Comparison of ENCODE assay signal across 31 cellular contexts in the genomic region with DNA sequence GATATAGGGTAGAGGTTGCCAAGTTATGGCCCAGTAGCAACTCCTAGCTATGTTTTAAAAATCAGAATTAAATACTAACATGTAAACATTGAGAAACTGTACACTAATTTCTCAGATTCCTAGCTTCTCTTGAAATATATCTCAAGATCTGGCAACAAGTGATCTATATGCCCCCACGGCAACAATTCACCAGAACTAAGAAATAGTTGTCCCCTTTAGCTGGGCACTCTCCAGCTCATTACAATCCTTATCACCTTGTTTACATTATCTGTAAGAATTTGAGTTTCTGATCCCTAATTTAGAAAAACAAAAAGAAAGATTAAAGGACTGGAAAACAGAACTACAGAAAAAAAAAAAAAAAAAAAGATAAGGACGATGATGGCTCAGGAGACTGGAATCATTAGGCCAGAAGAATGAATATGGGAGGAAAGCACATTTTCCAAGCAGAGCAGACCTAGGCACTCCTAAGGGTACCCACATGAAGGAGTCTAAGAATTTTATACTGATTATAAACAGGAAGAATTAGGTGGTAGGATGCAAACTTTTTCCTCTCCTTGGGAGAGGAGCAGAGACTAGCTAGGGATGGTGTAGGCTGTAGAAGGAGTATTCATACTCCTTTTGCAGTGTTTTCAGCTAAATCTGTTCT.
"Had no signal": no experiment of that assay in that cellular context is flagged by ENCODE, and none has a peak within 500 bp of the region (broad histone marks: within the 10 kb centered on the region; RNA-seq: fewer than 3 reads in every experiment).

No MANE protein-coding gene starts in this region.

- H3K4me3 ChIP-seq: adrenal gland, Peyer's patch, SJSA1 had no signal

- H3K4me3 Mint-ChIP-seq: activated B cell treated with CpG ODN at 0.5 μM for 24 hours; activated CD4-positive, alpha-beta memory T cell treated with anti-CD3 and anti-CD28 coated beads, Interleukin-2, amount 10 ng/mL, durations not matched to agents 7 days and 5 days; activated CD8-positive, alpha-beta memory T cell treated with anti-CD3 and anti-CD28 coated beads, Interleukin-2, amount 10 ng/mL, durations not matched to agents 7 days and 5 days; brain; central memory CD8-positive, alpha-beta T cell; T-helper 1 cell treated with Interleukin-12 subunit alpha and Interleukin-12 subunit beta and Interleukin-4 antibody, amounts not matched to agents 30 μg/mL and 1 μg/mL, for 36 hours; T-helper 2 cell treated with Interferon-gamma antibody and Interleukin-4, amounts not matched to agents 5 μg/mL and 100 μg/mL, for 36 hours had no signal

- H3K9me3 Mint-ChIP-seq: activated B cell treated with CpG ODN at 0.5 μM for 24 hours; activated CD4-positive, alpha-beta memory T cell treated with anti-CD3 and anti-CD28 coated beads, Interleukin-2, amount 10 ng/mL, durations not matched to agents 7 days and 5 days; activated naive CD4-positive, alpha-beta T cell treated with anti-CD3 and anti-CD28 coated beads, Interleukin-2, amount 50 U/mL, for 72 hours; activated T-helper 2 cell treated with anti-CD3 and anti-CD28 coated beads, Interferon-gamma antibody, Interleukin-2, Interleukin-4, amounts not matched to agents 10 μg/mL and 5 μg/mL and 100 μg/mL, durations not matched to agents 14 hours and 24 hours and 36 hours; brain; central memory CD8-positive, alpha-beta T cell; T-helper 1 cell treated with Interleukin-12 subunit alpha and Interleukin-12 subunit beta and Interleukin-4 antibody, amounts not matched to agents 30 μg/mL and 1 μg/mL, for 36 hours; T-helper 2 cell treated with Interferon-gamma antibody and Interleukin-4, amounts not matched to agents 5 μg/mL and 100 μg/mL, for 36 hours had no signal

- H3K27ac Mint-ChIP-seq: activated B cell treated with CpG ODN at 0.5 μM for 24 hours; activated CD4-positive, alpha-beta memory T cell treated with anti-CD3 and anti-CD28 coated beads, Interleukin-2, amount 10 ng/mL, durations not matched to agents 7 days and 5 days; activated CD8-positive, alpha-beta memory T cell treated with anti-CD3 and anti-CD28 coated beads, Interleukin-2, amount 10 ng/mL, durations not matched to agents 7 days and 5 days; activated naive CD4-positive, alpha-beta T cell treated with anti-CD3 and anti-CD28 coated beads, Interleukin-2, amount 50 U/mL, for 72 hours; activated T-helper 2 cell treated with anti-CD3 and anti-CD28 coated beads, Interferon-gamma antibody, Interleukin-2, Interleukin-4, amounts not matched to agents 10 μg/mL and 5 μg/mL and 100 μg/mL, durations not matched to agents 14 hours and 24 hours and 36 hours; T-helper 1 cell treated with Interleukin-12 subunit alpha and Interleukin-12 subunit beta and Interleukin-4 antibody, amounts not matched to agents 30 μg/mL and 1 μg/mL, for 36 hours; T-helper 2 cell treated with Interferon-gamma antibody and Interleukin-4, amounts not matched to agents 5 μg/mL and 100 μg/mL, for 36 hours had no signal

- H3K4me1 ChIP-seq: adrenal gland, Peyer's patch, SJSA1 had no signal

- H3K27ac ChIP-seq: adrenal gland, Peyer's patch, SJSA1 had no signal

- ATAC-seq: activated CD8-positive, alpha-beta memory T cell treated with anti-CD3 and anti-CD28 coated beads, Interleukin-2, amount 10 ng/mL, durations not matched to agents 7 days and 5 days; activated naive CD4-positive, alpha-beta T cell treated with anti-CD3 and anti-CD28 coated beads, Interleukin-2, amount 50 U/mL, for 72 hours; PC-3 had no signal

- H3K27me3 ChIP-seq: adrenal gland, Peyer's patch, SJSA1 had no signal

- H3K4me1 Mint-ChIP-seq: activated B cell treated with CpG ODN at 0.5 μM for 24 hours, brain had no signal

- H3K27me3 Mint-ChIP-seq: activated B cell treated with CpG ODN at 0.5 μM for 24 hours; activated CD4-positive, alpha-beta memory T cell treated with anti-CD3 and anti-CD28 coated beads, Interleukin-2, amount 10 ng/mL, durations not matched to agents 7 days and 5 days; activated CD8-positive, alpha-beta memory T cell treated with anti-CD3 and anti-CD28 coated beads, Interleukin-2, amount 10 ng/mL, durations not matched to agents 7 days and 5 days; brain; central memory CD8-positive, alpha-beta T cell had no signal

- DNase-seq: activated B cell treated with CpG ODN at 0.5 μM for 24 hours; activated CD4-positive, alpha-beta memory T cell treated with anti-CD3 and anti-CD28 coated beads, Interleukin-2, amount 10 ng/mL, durations not matched to agents 7 days and 5 days; activated CD4-positive, alpha-beta T cell treated with anti-CD3 and anti-CD28 coated beads for 4 hours; activated CD4-positive, CD25-positive, alpha-beta regulatory T cell treated with anti-CD3 and anti-CD28 coated beads, Interleukin-2, amount 50 U/mL, for 72 hours; activated CD8-positive, alpha-beta memory T cell treated with anti-CD3 and anti-CD28 coated beads for 24 hours; activated CD8-positive, alpha-beta memory T cell treated with anti-CD3 and anti-CD28 coated beads, Interleukin-2, amount 10 ng/mL, durations not matched to agents 7 days and 5 days; activated CD8-positive, alpha-beta memory T cell treated with anti-CD3 and anti-CD28 coated beads, Interleukin-2, amount 50 U/mL, for 48 hours; activated gamma-delta T cell; activated naive CD4-positive, alpha-beta T cell treated with Interleukin-2 at 50 U/mL for 16 hours; adrenal gland; anterior cingulate cortex; MM.1S; MV-4-11; NCI-H1092; NCI-H1436 treated with DMSO at 0.1 percent for 48 hours; NCI-H1694 treated with DMSO at 0.1 percent for 48 hours; NCI-H2029; NCI-H345; NCI-H524 treated with DMSO at 0.1 percent for 48 hours; PC-3; Peyer's patch; RPMI8226; SHP77 treated with DMSO at 0.1 percent for 48 hours; SK-N-SH had no signal

- H3K9me3 ChIP-seq: adrenal gland, Peyer's patch, SJSA1, SK-N-SH had no signal
